Comparison of ENCODE assay signal across 1 cellular context in the genomic region with DNA sequence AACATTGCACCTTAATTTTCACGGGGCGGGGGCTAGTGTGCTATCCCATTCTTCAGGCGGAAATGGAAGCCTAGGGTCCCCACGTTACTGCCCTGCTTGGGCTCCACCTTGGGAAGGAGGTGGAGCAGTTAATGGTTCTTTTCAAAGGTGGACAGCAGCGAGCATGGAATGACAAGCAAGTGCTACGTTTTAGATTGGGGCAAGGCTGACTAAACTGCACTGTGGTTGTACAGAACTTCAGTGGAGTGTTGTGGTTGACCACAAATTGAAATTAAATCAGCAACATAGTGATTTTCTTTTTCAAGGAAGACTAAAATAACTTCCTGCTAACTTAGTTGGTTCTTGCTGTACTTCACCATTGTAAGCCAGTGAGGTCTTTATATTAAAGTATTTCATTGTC.
TF ChIP-seq lines count a peak whose summit lies in the region.

No MANE protein-coding gene starts in this region.

TF ChIP-seq in IMR-90, 13 proteins besides CTCF, POLR2A, EP300 and RAD21 (continued from another document):
- TF ChIP-seq, protein P1, sequence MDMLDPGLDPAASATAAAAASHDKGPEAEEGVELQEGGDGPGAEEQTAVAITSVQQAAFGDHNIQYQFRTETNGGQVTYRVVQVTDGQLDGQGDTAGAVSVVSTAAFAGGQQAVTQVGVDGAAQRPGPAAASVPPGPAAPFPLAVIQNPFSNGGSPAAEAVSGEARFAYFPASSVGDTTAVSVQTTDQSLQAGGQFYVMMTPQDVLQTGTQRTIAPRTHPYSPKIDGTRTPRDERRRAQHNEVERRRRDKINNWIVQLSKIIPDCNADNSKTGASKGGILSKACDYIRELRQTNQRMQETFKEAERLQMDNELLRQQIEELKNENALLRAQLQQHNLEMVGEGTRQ (IDR thresholded peaks at IDR 0.05; ENCODE audit: low read depth, low read length): no peak
- TF ChIP-seq, protein P2, sequence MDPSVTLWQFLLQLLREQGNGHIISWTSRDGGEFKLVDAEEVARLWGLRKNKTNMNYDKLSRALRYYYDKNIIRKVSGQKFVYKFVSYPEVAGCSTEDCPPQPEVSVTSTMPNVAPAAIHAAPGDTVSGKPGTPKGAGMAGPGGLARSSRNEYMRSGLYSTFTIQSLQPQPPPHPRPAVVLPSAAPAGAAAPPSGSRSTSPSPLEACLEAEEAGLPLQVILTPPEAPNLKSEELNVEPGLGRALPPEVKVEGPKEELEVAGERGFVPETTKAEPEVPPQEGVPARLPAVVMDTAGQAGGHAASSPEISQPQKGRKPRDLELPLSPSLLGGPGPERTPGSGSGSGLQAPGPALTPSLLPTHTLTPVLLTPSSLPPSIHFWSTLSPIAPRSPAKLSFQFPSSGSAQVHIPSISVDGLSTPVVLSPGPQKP (IDR thresholded peaks at IDR 0.05; ENCODE audit: borderline replicate concordance, low read depth, low read length): no peak
- TF ChIP-seq MXI1 (IDR thresholded peaks at IDR 0.05; ENCODE audit: borderline replicate concordance, low read depth, low read length) (no peak), CHD1 (IDR thresholded peaks at IDR 0.05; ENCODE audit: low read depth, low read length) (no peak), MAZ (IDR thresholded peaks at IDR 0.05; ENCODE audit: borderline replicate concordance, low read depth, low read length) (no peak), SMC3 (IDR thresholded peaks at IDR 0.05; ENCODE audit: low read depth, low read length) (no peak), CEBPB (IDR thresholded peaks at IDR 0.05; ENCODE audit: low read depth, low read length) (no peak)
